In genomic region chr9:2497666-2498400, GRCh38 we compare ENCODE assay signal across 25 cellular contexts.
"Had no signal": no experiment of that assay in that cellular context is flagged by ENCODE, and none has a peak within 500 bp of the region (broad histone marks: within the 10 kb centered on the region; RNA-seq: fewer than 3 reads in every experiment).

No MANE protein-coding gene starts in this region.

- H3K4me3 Mint-ChIP-seq: activated CD8-positive, alpha-beta T cell treated with anti-CD3 and anti-CD28 coated beads for 36 hours; activated naive CD8-positive, alpha-beta T cell treated with anti-CD3 and anti-CD28 coated beads, Interleukin-2, amount 10 ng/mL, durations not matched to agents 7 days and 5 days; activated T-cell treated with anti-CD3 and anti-CD28 coated beads, Interleukin-2, amount 50 U/mL, for 72 hours; T-helper 1 cell treated with Interleukin-12 subunit alpha and Interleukin-12 subunit beta and Interleukin-4 antibody, amounts not matched to agents 30 μg/mL and 1 μg/mL, for 36 hours had no signal

- H3K36me3 ChIP-seq: adrenal gland, Peyer's patch had no signal

- H3K27me3 ChIP-seq: adrenal gland, Peyer's patch had no signal

- H3K9me3 ChIP-seq: adrenal gland, Peyer's patch had no signal

- H3K4me3 ChIP-seq: adrenal gland, Peyer's patch had no signal

- DNase-seq: activated CD4-positive, alpha-beta T cell treated with anti-CD3 and anti-CD28 coated beads for 4 hours; activated CD8-positive, alpha-beta memory T cell treated with anti-CD3 and anti-CD28 coated beads, Interleukin-2, amount 50 U/mL, for 4 hours; activated CD8-positive, alpha-beta T cell treated with anti-CD3 and anti-CD28 coated beads for 36 hours; activated gamma-delta T cell treated with Interleukin-2 at 50 U/mL for 16 hours; activated naive CD4-positive, alpha-beta T cell treated with anti-CD3 and anti-CD28 coated beads, Interleukin-2, amount 50 U/mL, for 16 hours; activated naive CD8-positive, alpha-beta T cell treated with anti-CD3 and anti-CD28 coated beads, Interleukin-2, amount 10 ng/mL, durations not matched to agents 7 days and 5 days; activated T-cell treated with anti-CD3 and anti-CD28 coated beads, Interleukin-2, amount 50 U/mL, for 72 hours; adrenal gland; anterior cingulate cortex; Kasumi-1; KBM-7; NCI-H1092; NCI-H1417; NCI-H1930; NCI-H2171; NCI-H2227 treated with DMSO at 0.1 percent for 48 hours; NCI-H526; NCI-H82; NK-92 treated with Interleukin-12 subunit alpha and Interleukin-12 subunit beta, amount 100 ng/mL, for 24 hours; Peyer's patch; SHP77 treated with DMSO at 0.1 percent for 48 hours had no signal

- ATAC-seq: activated CD4-positive, CD25-positive, alpha-beta regulatory T cell treated with anti-CD3 and anti-CD28 coated beads, Interleukin-2, amount 50 U/mL, for 24 hours; activated CD8-positive, alpha-beta T cell treated with anti-CD3 and anti-CD28 coated beads for 36 hours; activated T-cell treated with anti-CD3 and anti-CD28 coated beads, Interleukin-2, amount 50 U/mL, for 72 hours had no signal

- H3K4me1 Mint-ChIP-seq: activated naive CD8-positive, alpha-beta T cell treated with anti-CD3 and anti-CD28 coated beads, Interleukin-2, amount 10 ng/mL, durations not matched to agents 7 days and 5 days had no signal

- H3K27ac Mint-ChIP-seq: activated CD8-positive, alpha-beta T cell treated with anti-CD3 and anti-CD28 coated beads for 36 hours; activated naive CD8-positive, alpha-beta T cell treated with anti-CD3 and anti-CD28 coated beads, Interleukin-2, amount 10 ng/mL, durations not matched to agents 7 days and 5 days; activated T-cell treated with anti-CD3 and anti-CD28 coated beads, Interleukin-2, amount 50 U/mL, for 72 hours; activated T-helper 2 cell treated with anti-CD3 and anti-CD28 coated beads, Interferon-gamma antibody, Interleukin-2, Interleukin-4, amounts not matched to agents 10 μg/mL and 5 μg/mL and 100 μg/mL, durations not matched to agents 14 hours and 24 hours and 36 hours; T-helper 1 cell treated with Interleukin-12 subunit alpha and Interleukin-12 subunit beta and Interleukin-4 antibody, amounts not matched to agents 30 μg/mL and 1 μg/mL, for 36 hours had no signal

- H3K36me3 Mint-ChIP-seq: activated naive CD8-positive, alpha-beta T cell treated with anti-CD3 and anti-CD28 coated beads, Interleukin-2, amount 10 ng/mL, durations not matched to agents 7 days and 5 days had no signal

- H3K9me3 Mint-ChIP-seq: activated CD8-positive, alpha-beta T cell treated with anti-CD3 and anti-CD28 coated beads for 36 hours; activated naive CD8-positive, alpha-beta T cell treated with anti-CD3 and anti-CD28 coated beads, Interleukin-2, amount 10 ng/mL, durations not matched to agents 7 days and 5 days; activated T-cell treated with anti-CD3 and anti-CD28 coated beads, Interleukin-2, amount 50 U/mL, for 72 hours; activated T-helper 2 cell treated with anti-CD3 and anti-CD28 coated beads, Interferon-gamma antibody, Interleukin-2, Interleukin-4, amounts not matched to agents 10 μg/mL and 5 μg/mL and 100 μg/mL, durations not matched to agents 14 hours and 24 hours and 36 hours; T-helper 1 cell treated with Interleukin-12 subunit alpha and Interleukin-12 subunit beta and Interleukin-4 antibody, amounts not matched to agents 30 μg/mL and 1 μg/mL, for 36 hours had no signal

- H3K27ac ChIP-seq: adrenal gland, Peyer's patch, RWPE1 had no signal
